ENCODE assay signal across 6 cellular contexts in genomic region chr4:1476140-1476513, GRCh38.
"Had no signal": no experiment of that assay in that cellular context is flagged by ENCODE, and none has a peak within 500 bp of the region (broad histone marks: within the 10 kb centered on the region; RNA-seq: fewer than 3 reads in every experiment).

No MANE protein-coding gene starts in this region.

- H2AFZ ChIP-seq: GM23248 had no signal

- H3K4me3 ChIP-seq: GM23248 had no signal

- H3K27ac ChIP-seq: GM23248 had no signal

- H3K4me3 Mint-ChIP-seq: H9, IgD-negative memory B cell had no signal

- H3K4me1 Mint-ChIP-seq: H9 had no signal

- H3K9ac ChIP-seq: GM23248 had no signal

- H3K36me3 Mint-ChIP-seq: IgD-negative memory B cell had no signal

- H3K27ac Mint-ChIP-seq: H9, IgD-negative memory B cell had no signal

- DNase-seq: GM23248, GOT3, H9, HCEC 1CT, KBM-7 had no signal
